8 cellular contexts compared by ENCODE assay signal in genomic region chr1:63592536-63593302, GRCh38. TPM values are rescaled to one million over a fixed set of nuclear protein-coding genes. Genes with fewer than 3 reads are reported as not detected.
DNase-seq lines count a peak whose midpoint lies in the region; ATAC-seq and TF ChIP-seq lines count a peak whose summit lies in the region.

No MANE protein-coding gene starts in this region.

- peak overlapping the region in 9 of 10 donors; percentile 65 to 93 (median 82) for H3K4me3 ChIP-seq in heart right ventricle
- peak overlapping the region; percentile 56 to 95 for H3K4me3 ChIP-seq in gastroesophageal sphincter

- H3K36me3 ChIP-seq in heart right ventricle (no peaks in the 10 kb centered on the region), gastroesophageal sphincter (no peaks in the 10 kb centered on the region)

- no peak for TF ChIP-seq EP300 in gastroesophageal sphincter (IDR thresholded peaks at IDR 0.05)

- H3K4me3 Mint-ChIP-seq in T-helper 2 cell treated with Interferon-gamma antibody and Interleukin-4, amounts not matched to agents 5 μg/mL and 100 μg/mL, for 36 hours = peak overlapping the region; percentile 98

- TF ChIP-seq CTCF in heart right ventricle (IDR thresholded peaks at IDR 0.05) = no peak
- TF ChIP-seq CTCF in gastroesophageal sphincter (IDR thresholded peaks at IDR 0.05) = no peak

- H3K9me3 ChIP-seq in heart right ventricle (no peaks in the 10 kb centered on the region), gastroesophageal sphincter (no peaks in the 10 kb centered on the region)

- H3K9me3 Mint-ChIP-seq in T-helper 2 cell treated with Interferon-gamma antibody and Interleukin-4, amounts not matched to agents 5 μg/mL and 100 μg/mL, for 36 hours = no peaks in the 10 kb centered on the region

- no peaks in the 10 kb centered on the region for H3K27me3 ChIP-seq in heart right ventricle
- no peaks in the 10 kb centered on the region for H3K27me3 ChIP-seq in gastroesophageal sphincter

- intact Hi-C loops in heart right ventricle (cut with DNase I) (no loop called here), Right ventricle myocardium superior (cut with DNase I) (no loop called here)

- no peak for TF ChIP-seq POLR2A in gastroesophageal sphincter (IDR thresholded peaks at IDR 0.05)

- no peak for DNase-seq in heart right ventricle
- no peak for DNase-seq in Right ventricle myocardium superior
- no peak for DNase-seq in T-helper 2 cell treated with Interferon-gamma antibody and Interleukin-4, amounts not matched to agents 5 μg/mL and 100 μg/mL, for 36 hours (ENCODE audit: low spot score)
- peak; percentile 11 for DNase-seq in retina
- no peak for DNase-seq in NCI-H1417 treated with DMSO at 0.1 percent for 48 hours (lab: John Stamatoyannopoulos, UW)
- no peak for DNase-seq in activated gamma-delta T cell (lab: John Stamatoyannopoulos, UW)

- H3K27me3 Mint-ChIP-seq in T-helper 2 cell treated with Interferon-gamma antibody and Interleukin-4, amounts not matched to agents 5 μg/mL and 100 μg/mL, for 36 hours (ENCODE audit: low read depth) = no peaks in the 10 kb centered on the region

- peaks cover 36% of the 10 kb centered on the region for H3K4me1 Mint-ChIP-seq in T-helper 2 cell treated with Interferon-gamma antibody and Interleukin-4, amounts not matched to agents 5 μg/mL and 100 μg/mL, for 36 hours (ENCODE audit: low read depth)

- H3K36me3 Mint-ChIP-seq in T-helper 2 cell treated with Interferon-gamma antibody and Interleukin-4, amounts not matched to agents 5 μg/mL and 100 μg/mL, for 36 hours (ENCODE audit: low read depth) = peaks cover 22% of the 10 kb centered on the region

- peak overlapping the region; percentile 99 for H3K27ac Mint-ChIP-seq in T-helper 2 cell treated with Interferon-gamma antibody and Interleukin-4, amounts not matched to agents 5 μg/mL and 100 μg/mL, for 36 hours

- H3K27ac ChIP-seq in heart right ventricle (peak overlapping the region; percentile 88 to 98 (median 96)), gastroesophageal sphincter (peak overlapping the region; percentile 41 to 94 (median 92))

- WGBS in heart right ventricle, 2 donors = 27 to 29% methylated on average over 18 of the region's 18 CpGs
- WGBS in gastroesophageal sphincter (ENCODE audit: low coverage in 1 of 2), 2 donors = 28 to 40% methylated on average over 8 to 14 of the region's 18 CpGs

- H3K4me1 ChIP-seq in heart right ventricle (peaks cover 0 to 49% (median 23%) of the 10 kb centered on the region in 9 donors), gastroesophageal sphincter (peaks cover 0 to 32% (median 3%) of the 10 kb centered on the region in 3 donors)

- peak in 1 of 8 donors; percentile 16 for ATAC-seq in heart right ventricle
- no peak for ATAC-seq in Right ventricle myocardium superior (ENCODE audit: poor library complexity)
- no peak for ATAC-seq in gastroesophageal sphincter
- ATAC-seq in HG03342 (IDR thresholded peaks at IDR 0.05; ENCODE audit: unreplicated experiment) = no peak

RNA-seq across cellular contexts. Expression of gene PGM1, which starts 0.5 kb away (rescaled TPM):
- total RNA-seq in heart right ventricle (100 to 1,000 TPM; 223 to 363 (median 270) TPM), Right ventricle myocardium superior (283 TPM), gastroesophageal sphincter (10 to 100 TPM; 40.0 to 95.6 (median 61.4) TPM)
- polyA plus RNA-seq in heart right ventricle = 10 to 100 TPM; 20.4 to 86.1 TPM
